Comparison of ENCODE assay signal across 29 cellular contexts in the genomic region with DNA sequence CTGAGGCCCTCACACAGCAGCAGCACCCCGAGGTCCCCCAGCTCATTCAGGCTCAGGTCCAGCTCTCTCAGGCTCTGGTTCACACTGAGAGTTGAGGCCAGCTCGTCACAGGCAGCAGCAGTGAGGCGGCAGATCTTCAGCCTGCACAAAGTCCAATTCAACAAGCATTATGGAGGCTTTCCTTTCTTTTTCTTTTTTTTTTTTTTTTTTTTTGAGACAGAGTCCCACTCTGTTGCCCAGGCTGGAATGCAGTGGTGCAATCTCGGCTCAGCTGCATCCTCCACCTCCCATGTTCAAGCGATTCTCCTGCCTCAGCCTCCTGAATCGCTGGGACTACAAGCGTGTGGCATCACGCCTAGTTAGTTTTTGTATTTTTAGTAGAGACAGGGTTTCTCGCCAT.
"Had no signal": no experiment of that assay in that cellular context is flagged by ENCODE, and none has a peak within 500 bp of the region (broad histone marks: within the 10 kb centered on the region; RNA-seq: fewer than 3 reads in every experiment).

No MANE protein-coding gene starts in this region.

- H3K4me1 ChIP-seq: stomach, suprapubic skin, testis, thyroid gland, tibial artery, tibial nerve, transverse colon, upper lobe of left lung, upper lobe of right lung, uterus, vagina had no signal

- H3K4me3 Mint-ChIP-seq: stimulated activated effector memory CD8-positive, alpha-beta T cell treated with anti-CD3 and anti-CD28 coated beads, Interleukin-12 subunit alpha, Interleukin-12 subunit beta, amount 100 ng/mL, for 72 hours; stimulated activated memory B cell treated with anti-CD40 and anti-IgM and Interleukin-4, amounts not matched to agents 10 μg/mL and 1 μg/mL and 100 μg/mL, for 72 hours; stimulated activated naive B cell treated with anti-CD40 and anti-IgM and Interleukin-4, amounts not matched to agents 10 μg/mL and 1 μg/mL and 100 μg/mL, for 72 hours; stimulated activated naive CD8-positive, alpha-beta T cell treated with anti-CD3 and anti-CD28 coated beads, Interleukin-15, amount 100 ng/mL, for 72 hours; stimulated activated naive CD8-positive, alpha-beta T cell treated with anti-CD3 and anti-CD28 coated beads, Interleukin-15, Interleukin-2, amounts not matched to agents 100 ng/mL and 50 ng/mL, for 24 hours; type B pancreatic cell had no signal

- H3K9me3 ChIP-seq: stomach, suprapubic skin, testis, thoracic aorta, thyroid gland, tibial artery, transverse colon, upper lobe of left lung, upper lobe of right lung, uterus, vagina had no signal

- H3K4me1 Mint-ChIP-seq: stimulated activated effector memory CD8-positive, alpha-beta T cell treated with anti-CD3 and anti-CD28 coated beads, Interleukin-12 subunit alpha, Interleukin-12 subunit beta, amount 100 ng/mL, for 72 hours; stimulated activated memory B cell treated with anti-CD40 and anti-IgM and Interleukin-4, amounts not matched to agents 10 μg/mL and 1 μg/mL and 100 μg/mL, for 72 hours; stimulated activated naive B cell treated with anti-CD40 and anti-IgM and Interleukin-4, amounts not matched to agents 10 μg/mL and 1 μg/mL and 100 μg/mL, for 72 hours; stimulated activated naive CD8-positive, alpha-beta T cell treated with anti-CD3 and anti-CD28 coated beads, Interleukin-15, amount 100 ng/mL, for 72 hours had no signal

- H3K27me3 Mint-ChIP-seq: stimulated activated memory B cell treated with anti-CD40 and anti-IgM and Interleukin-4, amounts not matched to agents 10 μg/mL and 1 μg/mL and 100 μg/mL, for 72 hours; stimulated activated naive CD8-positive, alpha-beta T cell treated with anti-CD3 and anti-CD28 coated beads, Interleukin-15, Interleukin-2, amounts not matched to agents 100 ng/mL and 50 ng/mL, for 24 hours; type B pancreatic cell had no signal

- H3K36me3 Mint-ChIP-seq: stimulated activated effector memory CD8-positive, alpha-beta T cell treated with anti-CD3 and anti-CD28 coated beads, Interleukin-12 subunit alpha, Interleukin-12 subunit beta, amount 100 ng/mL, for 72 hours; stimulated activated memory B cell treated with anti-CD40 and anti-IgM and Interleukin-4, amounts not matched to agents 10 μg/mL and 1 μg/mL and 100 μg/mL, for 72 hours; stimulated activated naive B cell treated with anti-CD40 and anti-IgM and Interleukin-4, amounts not matched to agents 10 μg/mL and 1 μg/mL and 100 μg/mL, for 72 hours; type B pancreatic cell had no signal

- ATAC-seq: stimulated activated effector memory CD8-positive, alpha-beta T cell treated with anti-CD3 and anti-CD28 coated beads, Interleukin-12 subunit alpha, Interleukin-12 subunit beta, amount 100 ng/mL, for 72 hours; stimulated activated memory B cell treated with anti-CD40 and anti-IgM and Interleukin-4, amounts not matched to agents 10 μg/mL and 1 μg/mL and 100 μg/mL, for 72 hours; stimulated activated naive B cell treated with anti-CD40 and anti-IgM and Interleukin-4, amounts not matched to agents 10 μg/mL and 1 μg/mL and 100 μg/mL, for 72 hours; stimulated activated naive CD8-positive, alpha-beta T cell treated with anti-CD3 and anti-CD28 coated beads, Interleukin-15, amount 100 ng/mL, for 72 hours; stimulated activated naive CD8-positive, alpha-beta T cell treated with anti-CD3 and anti-CD28 coated beads, Interleukin-15, Interleukin-2, amounts not matched to agents 100 U/mL and 50 U/mL, for 24 hours; upper lobe of right lung had no signal

- H3K27ac ChIP-seq: stomach, suprapubic skin, testis, thoracic aorta, thyroid gland, tibial artery, tibial nerve, transverse colon, upper lobe of left lung, upper lobe of right lung, uterus, vagina had no signal

- FAIRE-seq: urothelium cell line had no signal

- H3K27me3 ChIP-seq: stomach, suprapubic skin, testis, thyroid gland, tibial nerve, transverse colon, upper lobe of left lung, upper lobe of right lung, uterus, vagina had no signal

- H3K9me3 Mint-ChIP-seq: stimulated activated effector memory CD8-positive, alpha-beta T cell treated with anti-CD3 and anti-CD28 coated beads, Interleukin-12 subunit alpha, Interleukin-12 subunit beta, amount 100 ng/mL, for 72 hours; stimulated activated memory B cell treated with anti-CD40 and anti-IgM and Interleukin-4, amounts not matched to agents 10 μg/mL and 1 μg/mL and 100 μg/mL, for 72 hours; stimulated activated naive B cell treated with anti-CD40 and anti-IgM and Interleukin-4, amounts not matched to agents 10 μg/mL and 1 μg/mL and 100 μg/mL, for 72 hours; stimulated activated naive CD8-positive, alpha-beta T cell treated with anti-CD3 and anti-CD28 coated beads, Interleukin-15, amount 100 ng/mL, for 72 hours; stimulated activated naive CD8-positive, alpha-beta T cell treated with anti-CD3 and anti-CD28 coated beads, Interleukin-15, Interleukin-2, amounts not matched to agents 100 ng/mL and 50 ng/mL, for 24 hours; type B pancreatic cell had no signal

- H3K27ac Mint-ChIP-seq: stimulated activated effector memory CD8-positive, alpha-beta T cell treated with anti-CD3 and anti-CD28 coated beads, Interleukin-12 subunit alpha, Interleukin-12 subunit beta, amount 100 ng/mL, for 72 hours; stimulated activated memory B cell treated with anti-CD40 and anti-IgM and Interleukin-4, amounts not matched to agents 10 μg/mL and 1 μg/mL and 100 μg/mL, for 72 hours; stimulated activated naive B cell treated with anti-CD40 and anti-IgM and Interleukin-4, amounts not matched to agents 10 μg/mL and 1 μg/mL and 100 μg/mL, for 72 hours; stimulated activated naive CD8-positive, alpha-beta T cell treated with anti-CD3 and anti-CD28 coated beads, Interleukin-15, amount 100 ng/mL, for 72 hours; stimulated activated naive CD8-positive, alpha-beta T cell treated with anti-CD3 and anti-CD28 coated beads, Interleukin-15, Interleukin-2, amounts not matched to agents 100 ng/mL and 50 ng/mL, for 24 hours; type B pancreatic cell had no signal

- H3K36me3 ChIP-seq: suprapubic skin, thoracic aorta, thyroid gland, tibial artery, tibial nerve, transverse colon, upper lobe of right lung, uterus, vagina had no signal

- DNase-seq: stimulated activated CD4-positive, alpha-beta T cell treated with anti-CD3 and anti-CD28 coated beads, Interleukin-2, amount 100 ng/mL, for 48 hours; stimulated activated CD4-positive, alpha-beta T cell treated with anti-CD3 and anti-CD28 coated beads, Interleukin-4, amount 100 ng/mL, for 1 hour; stimulated activated CD4-positive, alpha-beta T cell treated with anti-CD3 and anti-CD28 coated beads, Interleukin-4, amount 100 ng/mL, for 24 hours; stimulated activated CD4-positive, alpha-beta T cell treated with anti-CD3 and anti-CD28 coated beads, Interleukin-4, amount 100 ng/mL, for 4 hours; stimulated activated CD8-positive, alpha-beta memory T cell treated with anti-CD3 and anti-CD28 coated beads, Interleukin-4, amount 100 ng/mL, for 48 hours; stimulated activated naive B cell treated with anti-CD40 and anti-IgM and Interleukin-4, amounts not matched to agents 10 μg/mL and 1 μg/mL and 100 μg/mL, for 72 hours; stimulated activated naive CD4-positive, alpha-beta T cell; stimulated activated naive CD4-positive, alpha-beta T cell treated with Interleukin-2 at 50 U/mL for 16 hours; stimulated activated naive CD8-positive, alpha-beta T cell treated with anti-CD3 and anti-CD28 coated beads, Interleukin-15, amount 100 ng/mL, for 72 hours; stimulated activated naive CD8-positive, alpha-beta T cell treated with anti-CD3 and anti-CD28 coated beads, Interleukin-15, Interleukin-2, amounts not matched to agents 100 U/mL and 50 U/mL, for 24 hours; stomach; substantia nigra; testis; thyroid gland; tibial artery; transverse colon; trophoblast cell; upper lobe of left lung; upper lobe of right lung; uterus had no signal

- H3K4me3 ChIP-seq: stomach, suprapubic skin, testis, thoracic aorta, thyroid gland, tibial artery, tibial nerve, transverse colon, upper lobe of left lung, upper lobe of right lung, uterus, vagina had no signal
